ENCODE assay signal across 19 cellular contexts in genomic region chr19:739998-740715, GRCh38. TPM values are rescaled to one million over a fixed set of nuclear protein-coding genes. Genes with fewer than 3 reads are reported as not detected.
A peak's percentile ranks its signal among the peaks of the same experiment; 100 is the strongest.
DNase-seq lines count a peak whose midpoint lies in the region; ATAC-seq and FAIRE-seq lines count a peak whose summit lies in the region.
"Had no signal": no experiment of that assay in that cellular context is flagged by ENCODE, and none has a peak within 500 bp of the region (broad histone marks: within the 10 kb centered on the region; RNA-seq: fewer than 3 reads in every experiment).

No MANE protein-coding gene starts in this region.

- FAIRE-seq in GM19239 (lab: Jason Lieb, UNC) = no peak
- FAIRE-seq: HTR-8/SVneo had no signal

- no peak overlapping the region for H3K4me3 Mint-ChIP-seq in stimulated activated naive B cell treated with anti-CD40 and anti-IgM and Interleukin-4, amounts not matched to agents 10 μg/mL and 1 μg/mL and 100 μg/mL, for 72 hours
- H3K4me3 Mint-ChIP-seq: CD8-positive, alpha-beta memory T cell; GM23338; HFFc6 had no signal

- H3K4me1 ChIP-seq in duodenal mucosa (ENCODE audit: control insufficient read depth in 1 of 2, insufficient read depth in 2 of 2, low read length in 2 of 2) = peaks cover 42 to 44% of the 10 kb centered on the region in 2 donors
- H3K4me1 ChIP-seq in neuronal stem cell (ENCODE audit: control insufficient read depth in 2 of 2, insufficient read depth in 1 of 2, low read depth in 1 of 2, low read length in 2 of 2) = no peaks in the 10 kb centered on the region
- H3K4me1 ChIP-seq: SJSA1 had no signal

- H3K36me3 ChIP-seq in duodenal mucosa (ENCODE audit: control insufficient read depth in 1 of 2, insufficient read depth in 2 of 2, low read length in 2 of 2) (no peaks in the 10 kb centered on the region), neuronal stem cell (replicated peaks in 1 of 2; ENCODE audit: control insufficient read depth in 2 of 2, insufficient read depth in 2 of 2, low read length in 2 of 2) (peaks cover 5 to 18% of the 10 kb centered on the region in 2 donors)
- H3K36me3 ChIP-seq: SJSA1 had no signal

- H2BK120ac ChIP-seq in neuronal stem cell (ENCODE audit: low read depth, low read length) = no peak overlapping the region

- peak overlapping the region; percentile 65 for H3K23ac ChIP-seq in neuronal stem cell (ENCODE audit: low read depth, low read length, poor library complexity)

- H3K9ac ChIP-seq in duodenal mucosa (ENCODE audit: low read depth in 1 of 2, low read length in 2 of 2) (peak overlapping the region; percentile 49 to 54), neuronal stem cell (ENCODE audit: low read depth, low read length, poor library complexity) (peak overlapping the region; percentile 2)
- H3K9ac ChIP-seq: BLaER1 had no signal

- H3K36me3 Mint-ChIP-seq in stimulated activated naive B cell treated with anti-CD40 and anti-IgM and Interleukin-4, amounts not matched to agents 10 μg/mL and 1 μg/mL and 100 μg/mL, for 72 hours = no peaks in the 10 kb centered on the region
- H3K36me3 Mint-ChIP-seq: CD8-positive, alpha-beta memory T cell had no signal

- no peak overlapping the region for H2BK15ac ChIP-seq in neuronal stem cell (ENCODE audit: low read length)

- no peak overlapping the region for H2BK5ac ChIP-seq in neuronal stem cell (ENCODE audit: low read length)

- H3K9me3 ChIP-seq in duodenal mucosa (ENCODE audit: control insufficient read depth in 1 of 2, low read length in 2 of 2) (no peaks in the 10 kb centered on the region), neuronal stem cell (replicated peaks in 1 of 2; ENCODE audit: control insufficient read depth in 2 of 2, insufficient read depth in 1 of 2, low read depth in 1 of 2, low read length in 2 of 2) (peaks cover 4 to 6% of the 10 kb centered on the region in 2 donors)

- no peaks in the 10 kb centered on the region for H3K79me1 ChIP-seq in neuronal stem cell (ENCODE audit: low read depth, low read length)

- H3K18ac ChIP-seq in neuronal stem cell (ENCODE audit: low read length) = no peak overlapping the region

- no peak overlapping the region for H2AK5ac ChIP-seq in neuronal stem cell (ENCODE audit: low read depth, low read length)

- no peak overlapping the region for H3K4me2 ChIP-seq in neuronal stem cell (ENCODE audit: insufficient read depth, low read length, poor library complexity, severe bottlenecking)
- H3K4me2 ChIP-seq: BLaER1, GM23338 had no signal

- no peaks in the 10 kb centered on the region for H3K9me3 Mint-ChIP-seq in stimulated activated naive B cell treated with anti-CD40 and anti-IgM and Interleukin-4, amounts not matched to agents 10 μg/mL and 1 μg/mL and 100 μg/mL, for 72 hours

- H3K27ac ChIP-seq in duodenal mucosa (ENCODE audit: low read depth, low read length) (peak overlapping the region; percentile 62), neuronal stem cell (replicated peaks; ENCODE audit: low read length) (no peak overlapping the region)
- H3K27ac ChIP-seq: 22Rv1, BLaER1, SJSA1 had no signal

- H2AFZ ChIP-seq in neuronal stem cell (ENCODE audit: low read length) = no peak overlapping the region
- H2AFZ ChIP-seq: GM23338 had no signal

- peaks cover 9 to 22% of the 10 kb centered on the region in 2 donors for H3K27me3 Mint-ChIP-seq in stimulated activated naive B cell treated with anti-CD40 and anti-IgM and Interleukin-4, amounts not matched to agents 10 μg/mL and 1 μg/mL and 100 μg/mL, for 72 hours

- H3K27me3 ChIP-seq in duodenal mucosa (ENCODE audit: control insufficient read depth in 1 of 2, insufficient read depth in 2 of 2, low read length in 2 of 2) (no peaks in the 10 kb centered on the region), neuronal stem cell (ENCODE audit: control insufficient read depth in 3 of 3, insufficient read depth in 3 of 3, low read depth in 1 of 3, low read length in 3 of 3) (no peaks in the 10 kb centered on the region)
- H3K27me3 ChIP-seq: BLaER1, SJSA1 had no signal

- H3K14ac ChIP-seq in neuronal stem cell (ENCODE audit: low read length) = no peak overlapping the region

- DNase-seq in DMS53 (lab: John Stamatoyannopoulos, UW) (peak; percentile 49), DMS53 treated with DMSO at 0.1 percent for 48 hours (lab: John Stamatoyannopoulos, UW; ENCODE audit: unreplicated experiment) (no peak), NCI-H2196 treated with DMSO at 0.1 percent for 48 hours (lab: John Stamatoyannopoulos, UW; ENCODE audit: unreplicated experiment) (peak; percentile 25), neuronal stem cell (ENCODE audit: low spot score) (no peak), GM19239 (ENCODE audit: insufficient read length, low spot score) (no peak)
- DNase-seq in stimulated activated naive B cell treated with anti-CD40 and anti-IgM and Interleukin-4, amounts not matched to agents 10 μg/mL and 1 μg/mL and 100 μg/mL, for 72 hours = no peak
- DNase-seq: CD8-positive, alpha-beta memory T cell; HFFc6; KG1; NCI-H1048; NCI-H1694; NCI-H510A treated with DMSO at 0.1 percent for 48 hours had no signal

- no peak overlapping the region for H3K27ac Mint-ChIP-seq in stimulated activated naive B cell treated with anti-CD40 and anti-IgM and Interleukin-4, amounts not matched to agents 10 μg/mL and 1 μg/mL and 100 μg/mL, for 72 hours
- H3K27ac Mint-ChIP-seq: GM23338, HFFc6 had no signal

- H3K4me3 ChIP-seq in duodenal mucosa (ENCODE audit: low read depth in 1 of 2, low read length in 2 of 2) = no peak overlapping the region
- no peak overlapping the region for H3K4me3 ChIP-seq in neuronal stem cell (ENCODE audit: low read length in 2 of 2)
- H3K4me3 ChIP-seq: BLaER1, GM23338, SJSA1 had no signal

- peak overlapping the region; percentile 65 for H4K8ac ChIP-seq in neuronal stem cell (ENCODE audit: low read depth, low read length)

- no peak overlapping the region for H4K91ac ChIP-seq in neuronal stem cell (ENCODE audit: low read depth, low read length, poor library complexity)

- H2BK12ac ChIP-seq in neuronal stem cell (ENCODE audit: low read length) = no peak overlapping the region

- no peak for ATAC-seq in activated CD4-positive, CD25-positive, alpha-beta regulatory T cell treated with anti-CD3 and anti-CD28 coated beads, Interleukin-2, amount 50 U/mL, for 24 hours
- no peak for ATAC-seq in stimulated activated naive B cell treated with anti-CD40 and anti-IgM and Interleukin-4, amounts not matched to agents 10 μg/mL and 1 μg/mL and 100 μg/mL, for 72 hours (replicated peaks)
- ATAC-seq: GM23338 had no signal

- H3K4ac ChIP-seq in neuronal stem cell (ENCODE audit: low read length) = no peak overlapping the region

- no CpG with 5 or more reads among the region's 36 CpGs for WGBS in neuronal stem cell (ENCODE audit: extremely low coverage in 2 of 2, insufficient read length in 2 of 2, insufficient replicate concordance in 1 of 2), 2 donors

- H3K4me1 Mint-ChIP-seq in stimulated activated naive B cell treated with anti-CD40 and anti-IgM and Interleukin-4, amounts not matched to agents 10 μg/mL and 1 μg/mL and 100 μg/mL, for 72 hours = peaks cover 0 to 7% of the 10 kb centered on the region in 2 donors
- H3K4me1 Mint-ChIP-seq: CD8-positive, alpha-beta memory T cell; GM23338 had no signal

RNA-seq across cellular contexts. Expression of gene MISP, which starts 10.8 kb away (rescaled TPM):
- 0.11 TPM for polyA plus RNA-seq in neuronal stem cell (2013, experiment 1 of 2)
- 0.07 TPM for polyA plus RNA-seq in neuronal stem cell (2013, experiment 2 of 2)
- polyA plus RNA-seq: CD8-positive, alpha-beta memory T cell had no signal

RNA-seq across cellular contexts. Expression of gene PALM, which starts 31.4 kb away (rescaled TPM):
- 66.5 TPM for polyA plus RNA-seq in neuronal stem cell (2013, experiment 1 of 2)
- polyA plus RNA-seq in neuronal stem cell (2013, experiment 2 of 2) = 68.9 TPM
- polyA plus RNA-seq: CD8-positive, alpha-beta memory T cell had no signal

RNA-seq across cellular contexts. Expression of gene PRSS57, which starts 44.9 kb away (rescaled TPM):
- 0.03 TPM for polyA plus RNA-seq in neuronal stem cell (2013, experiment 1 of 2)
- 0.06 TPM for polyA plus RNA-seq in neuronal stem cell (2013, experiment 2 of 2)
- polyA plus RNA-seq: CD8-positive, alpha-beta memory T cell had no signal

RNA-seq across cellular contexts. Expression of gene PTBP1, which starts 57.1 kb away (rescaled TPM):
- 412 TPM for polyA plus RNA-seq in neuronal stem cell (2013, experiment 1 of 2)
- 415 TPM for polyA plus RNA-seq in neuronal stem cell (2013, experiment 2 of 2)

Comparison
In these comparisons a context has a peak if more than half of its experiments do, and no peak if none do; other contexts are left out.
1. DNase-seq: peak in DMS53 (single experiment) and NCI-H2196 treated with DMSO at 0.1 percent for 48 hours (single experiment); none in DMS53 treated with DMSO at 0.1 percent for 48 hours (single experiment), neuronal stem cell (single experiment), GM19239 (single experiment) and stimulated activated naive B cell treated with anti-CD40 and anti-IgM and Interleukin-4, amounts not matched to agents 10 μg/mL and 1 μg/mL and 100 μg/mL, for 72 hours (single experiment).